In genomic region chr3:186588619-186589018, GRCh38 we compare ENCODE assay signal across 13 cellular contexts. TPM values are rescaled to one million over a fixed set of nuclear protein-coding genes. Genes with fewer than 3 reads are reported as not detected.
A peak's percentile ranks its signal among the peaks of the same experiment; 100 is the strongest.
DNase-seq lines count a peak whose midpoint lies in the region; ATAC-seq, FAIRE-seq and TF ChIP-seq lines count a peak whose summit lies in the region.
"Had no signal": no experiment of that assay in that cellular context is flagged by ENCODE, and none has a peak within 500 bp of the region (broad histone marks: within the 10 kb centered on the region; RNA-seq: fewer than 3 reads in every experiment).

No MANE protein-coding gene starts in this region.

- no peaks in the 10 kb centered on the region for H4K20me1 ChIP-seq in K562 (replicated peaks; ENCODE audit: control insufficient read depth, insufficient read depth, low read length)
- H4K20me1 ChIP-seq: BLaER1 had no signal

- TF ChIP-seq CTCF in K562 (IDR thresholded peaks at IDR 0.05 in 2 of 3, conservative IDR thresholded peaks at IDR 0.05 in 1 of 3; ENCODE audit: insufficient read depth in 2 of 3, low read depth in 1 of 3, low read length in 3 of 3) (no peak), lower leg skin (IDR thresholded peaks at IDR 0.05) (no peak)

- H3K36me3 ChIP-seq in K562 (ENCODE audit: control insufficient read depth, insufficient read depth, low read length), result peaks cover 26% of the 10 kb centered on the region

- H3K27ac ChIP-seq in K562 (ENCODE audit: extremely low read depth, low read depth, low read length), result no peak overlapping the region
- H3K27ac ChIP-seq: BLaER1, upper lobe of right lung had no signal

- peaks cover 0 to 26% of the 10 kb centered on the region in 2 experiments; a peak in 3 of 5 replicates for H3K4me1 ChIP-seq in K562 (replicated peaks in 1 of 2; ENCODE audit: control insufficient read depth in 2 of 2, insufficient read depth in 2 of 2, low read length in 2 of 2)
- H3K4me1 ChIP-seq: BLaER1, upper lobe of right lung had no signal

- no peak overlapping the region; a peak in 1 of 4 replicates for H3K9ac ChIP-seq in K562 (ENCODE audit: insufficient read depth in 1 of 2, low read depth in 2 of 2, low read length in 2 of 2)
- H3K9ac ChIP-seq: BLaER1 had no signal

- H2AFZ ChIP-seq in K562 (ENCODE audit: low read depth, low read length), result no peak overlapping the region

- CTCF ChIA-PET in K562 (lab: Yijun Ruan, JAX; ENCODE audit: low intra/inter-chr PET ratio), result interaction anchor here (1.1 to 1.4 kb wide), 2 partner anchors 29 to 233 kb away, joined by 3 to 12 read pairs; no protein-coding TSS in a partner anchor

- no peaks in the 10 kb centered on the region for H3K27me3 ChIP-seq in K562 (ENCODE audit: control insufficient read depth in 2 of 2, insufficient read depth in 2 of 2, low read length in 2 of 2)
- H3K27me3 ChIP-seq: BLaER1, upper lobe of right lung had no signal

- in situ Hi-C loops in K562 (cut with MboI), result no loop called here

- H3K9me3 ChIP-seq in K562 (replicated peaks; ENCODE audit: control insufficient read depth, insufficient read depth, low read depth, low read length), result no peaks in the 10 kb centered on the region
- H3K9me3 ChIP-seq: BLaER1, upper lobe of right lung had no signal

- no peak overlapping the region for H3K4me2 ChIP-seq in K562 (ENCODE audit: insufficient read depth, low read length)
- H3K4me2 ChIP-seq: BLaER1 had no signal

- BruUV-seq in K562 (replicated peaks; lab: Mats Ljungman, UMichigan), result no TSS peak

- no peaks in the 10 kb centered on the region for H3K79me2 ChIP-seq in K562 (ENCODE audit: control insufficient read depth, insufficient read depth, low read length)

- DNase-seq in H54 (ENCODE audit: insufficient read length, low spot score) (no peak), K562 (ENCODE audit: extremely low read depth in 1 of 4, low spot score in 3 of 4) (peak in 3 of 4 experiments; percentile 17 to 45 (median 38)), lower leg skin (ENCODE audit: low spot score in 2 of 2) (no peak)
- DNase-seq: retina, RPMI8226, upper lobe of right lung had no signal

- POLR2A ChIA-PET in K562 (lab: Yijun Ruan, JAX), result interaction anchor here (0.6 to 3.8 kb wide), 6 partner anchors 8 to 197 kb away, joined by 3 to 23 read pairs (median 4); partner anchors contain the start of gene EIF4A2

- no peak for TF ChIP-seq POLR2A in H54 (IDR thresholded peaks at IDR 0.05; ENCODE audit: low read depth, low read length)
- TF ChIP-seq POLR2A in K562 (conservative IDR thresholded peaks at IDR 0.05), result no peak
- no peak for TF ChIP-seq POLR2A in lower leg skin (IDR thresholded peaks at IDR 0.05)

- WGBS in K562 (ENCODE audit: insufficient coverage, low coverage, missing lambda C conversion rate), result 0% methylated on average over 2 of the region's 2 CpGs
- 44 to 53% methylated on average over 2 of the region's 2 CpGs for WGBS in lower leg skin, 2 donors

- intact Hi-C loops in K562 (cut with micrococcal nuclease), result loop anchor here (1.0 to 10.0 kb wide), 3 partner anchors 21 to 236 kb away; no protein-coding TSS in a partner anchor
- intact Hi-C loops in lower leg skin (cut with DNase I; ENCODE audit: low total_unique reads), result no loop called here

- FAIRE-seq in H54 (lab: Jason Lieb, UNC) (peak; percentile 72), K562 (lab: Jason Lieb, UNC) (no peak)

- TF ChIP-seq EP300 in K562 (IDR thresholded peaks at IDR 0.05; ENCODE audit: low read length), result no peak

- ATAC-seq in K562 (peak; percentile 32; the same call in 2 of the 3 replicates), HG02981 (IDR thresholded peaks at IDR 0.05; ENCODE audit: unreplicated experiment) (no peak)
- ATAC-seq: upper lobe of right lung had no signal

- H3K4me3 ChIP-seq in K562 (no peak overlapping the region), lower leg skin (ENCODE audit: low read depth, poor library complexity, severe bottlenecking) (no peak overlapping the region)
- H3K4me3 ChIP-seq: BLaER1, upper lobe of right lung had no signal

- H3K9me1 ChIP-seq in K562 (ENCODE audit: control insufficient read depth, insufficient read depth, low read length), result no peaks in the 10 kb centered on the region

- TF ChIP-seq RAD21 in K562 (CRISPR knock-in tag; conservative IDR thresholded peaks at IDR 0.05 in 1 of 2, IDR thresholded peaks at IDR 0.05 in 1 of 2), result no peak

RNA-seq across cellular contexts. Expression of gene DNAJB11, which starts 18.1 kb away (rescaled TPM):
- 67.7 and 181 TPM in 2 replicates for total RNA-seq in K562 (2011; cell fraction: chromatin; rRNA removed; ENCODE audit: low replicate concordance)
- 41.2 and 54.1 TPM in 2 replicates for total RNA-seq in K562 (2011; cell fraction: nucleolus; rRNA removed)
- 96.7 and 127 TPM in 2 replicates for total RNA-seq in K562 (2011; cell fraction: nucleoplasm; rRNA removed)
- 68.1 and 71.4 TPM in 2 replicates for total RNA-seq in K562 (2014; rRNA removed)
- total RNA-seq in K562 (2014; rRNA removed; fragmentation: Illumina TruSeq; extraction: Trizol), result 63.8 and 65.7 TPM in 2 replicates
- 67.1 and 67.7 TPM in 2 replicates for total RNA-seq in K562 (2015; rRNA removed; fragmentation: Illumina TruSeq; extraction: Trizol)
- total RNA-seq in K562 (2021), result 44.4 and 49.3 TPM in 2 replicates
- polyA plus RNA-seq in K562 (2011; rRNA removed), result 29.9 and 40.1 TPM in 2 replicates
- polyA plus RNA-seq in K562 (2011; cell fraction: cytosol; rRNA removed), result 9.7 and 18.6 TPM in 2 replicates
- polyA plus RNA-seq in K562 (2011; cell fraction: nucleus; rRNA removed), result 30.8 and 40.9 TPM in 2 replicates
- 62.1 and 74.3 TPM in 2 replicates for polyA plus RNA-seq in K562 (2012)
- 48.7 and 63.9 TPM in 2 replicates for polyA plus RNA-seq in K562 (2014; fragmentation: Illumina TruSeq; extraction: Trizol)
- polyA plus RNA-seq in K562 (2014; fragmentation: Nextera tagmentation; extraction: Ambion mirVana), result 10 to 100 TPM; 14.8 to 16.7 TPM
- 74.7 and 77.0 TPM in 2 replicates for polyA plus RNA-seq in K562 (2014; rRNA removed)
- 31.1 and 34.9 TPM in 2 replicates for polyA minus RNA-seq in K562 (2011; rRNA and poly(A)+ RNA removed)
- polyA minus RNA-seq in K562 (2011; cell fraction: cytosol; rRNA and poly(A)+ RNA removed), result 15.9 and 17.4 TPM in 2 replicates
- polyA minus RNA-seq in K562 (2011; cell fraction: nucleus; rRNA and poly(A)+ RNA removed), result 25.2 and 45.9 TPM in 2 replicates
- total RNA-seq in lower leg skin, result 10 to 100 TPM; 24.7 to 32.1 (median 26.4) TPM

RNA-seq across cellular contexts. Expression of gene TBCCD1, which starts 21.5 kb away (rescaled TPM):
- 37.8 and 39.7 TPM in 2 replicates for total RNA-seq in K562 (2011; cell fraction: chromatin; rRNA removed; ENCODE audit: low replicate concordance)
- 15.2 and 19.1 TPM in 2 replicates for total RNA-seq in K562 (2011; cell fraction: nucleolus; rRNA removed)
- 20.8 and 22.1 TPM in 2 replicates for total RNA-seq in K562 (2011; cell fraction: nucleoplasm; rRNA removed)
- 17.7 and 22.7 TPM in 2 replicates for total RNA-seq in K562 (2014; rRNA removed)
- 26.2 and 26.8 TPM in 2 replicates for total RNA-seq in K562 (2014; rRNA removed; fragmentation: Illumina TruSeq; extraction: Trizol)
- total RNA-seq in K562 (2015; rRNA removed; fragmentation: Illumina TruSeq; extraction: Trizol), result 21.1 and 21.2 TPM in 2 replicates
- total RNA-seq in K562 (2021), result 18.4 and 20.9 TPM in 2 replicates
- 26.0 and 31.1 TPM in 2 replicates for polyA plus RNA-seq in K562 (2011; rRNA removed)
- polyA plus RNA-seq in K562 (2011; cell fraction: cytosol; rRNA removed), result 22.3 and 24.5 TPM in 2 replicates
- polyA plus RNA-seq in K562 (2011; cell fraction: nucleus; rRNA removed), result 25.8 and 29.2 TPM in 2 replicates
- 12.0 and 15.4 TPM in 2 replicates for polyA plus RNA-seq in K562 (2012)
- 18.4 and 22.2 TPM in 2 replicates for polyA plus RNA-seq in K562 (2014; fragmentation: Illumina TruSeq; extraction: Trizol)
- polyA plus RNA-seq in K562 (2014; fragmentation: Nextera tagmentation; extraction: Ambion mirVana), result 10 to 100 TPM; 18.9 to 21.4 TPM
- polyA plus RNA-seq in K562 (2014; rRNA removed), result 16.2 and 17.9 TPM in 2 replicates
- polyA minus RNA-seq in K562 (2011; rRNA and poly(A)+ RNA removed), result 37.0 and 46.7 TPM in 2 replicates
- 10.2 and 16.4 TPM in 2 replicates for polyA minus RNA-seq in K562 (2011; cell fraction: cytosol; rRNA and poly(A)+ RNA removed)
- polyA minus RNA-seq in K562 (2011; cell fraction: nucleus; rRNA and poly(A)+ RNA removed), result 14.7 and 22.3 TPM in 2 replicates
- total RNA-seq in lower leg skin, result 10 to 100 TPM in 3 of 4 donors, 1 to 10 TPM in 1; 9.7 to 17.7 (median 14.6) TPM

RNA-seq across cellular contexts. Expression of gene AHSG, which starts 24.2 kb away (rescaled TPM):
- not detected in 2 replicates for total RNA-seq in K562 (2011; cell fraction: chromatin; rRNA removed; ENCODE audit: low replicate concordance)
- not detected in 2 replicates for total RNA-seq in K562 (2011; cell fraction: nucleolus; rRNA removed)
- not detected in 2 replicates for total RNA-seq in K562 (2011; cell fraction: nucleoplasm; rRNA removed)
- not detected in 2 replicates for total RNA-seq in K562 (2014; rRNA removed)
- total RNA-seq in K562 (2014; rRNA removed; fragmentation: Illumina TruSeq; extraction: Trizol), result not detected in 2 replicates
- total RNA-seq in K562 (2015; rRNA removed; fragmentation: Illumina TruSeq; extraction: Trizol), result not detected in 2 replicates
- total RNA-seq in K562 (2021), result 0.69 and 1.2 TPM in 2 replicates
- not detected in 2 replicates for polyA plus RNA-seq in K562 (2011; rRNA removed)
- not detected in 2 replicates for polyA plus RNA-seq in K562 (2011; cell fraction: cytosol; rRNA removed)
- polyA plus RNA-seq in K562 (2011; cell fraction: nucleus; rRNA removed), result 0.14 TPM in 1 of 2 replicates, not detected in the other
- 0.06 TPM in 1 of 2 replicates, not detected in the other for polyA plus RNA-seq in K562 (2012)
- polyA plus RNA-seq in K562 (2014; fragmentation: Illumina TruSeq; extraction: Trizol), result not detected in 2 replicates
- polyA plus RNA-seq in K562 (2014; fragmentation: Nextera tagmentation; extraction: Ambion mirVana), result not detected
- not detected in 2 replicates for polyA plus RNA-seq in K562 (2014; rRNA removed)
- not detected in 2 replicates for polyA minus RNA-seq in K562 (2011; rRNA and poly(A)+ RNA removed)
- 27.8 TPM in 1 of 2 replicates, not detected in the other for polyA minus RNA-seq in K562 (2011; cell fraction: cytosol; rRNA and poly(A)+ RNA removed)
- polyA minus RNA-seq in K562 (2011; cell fraction: nucleus; rRNA and poly(A)+ RNA removed), result not detected in 2 replicates
- total RNA-seq in lower leg skin, result under 1 TPM in 1 of 4 donors, not detected in 3; 0.36 TPM
- total RNA-seq: dermis blood vessel endothelial cell, glomerular endothelial cell, LHCN-M2, mesenteric fat pad, upper lobe of right lung had no signal

RNA-seq across cellular contexts. Expression of gene CRYGS, which starts 44.4 kb away (rescaled TPM):
- 11.2 and 13.2 TPM in 2 replicates for total RNA-seq in K562 (2011; cell fraction: chromatin; rRNA removed; ENCODE audit: low replicate concordance)
- total RNA-seq in K562 (2011; cell fraction: nucleolus; rRNA removed), result 5.3 and 6.4 TPM in 2 replicates
- 6.7 and 10.9 TPM in 2 replicates for total RNA-seq in K562 (2011; cell fraction: nucleoplasm; rRNA removed)
- 2.1 and 3.8 TPM in 2 replicates for total RNA-seq in K562 (2014; rRNA removed)
- total RNA-seq in K562 (2014; rRNA removed; fragmentation: Illumina TruSeq; extraction: Trizol), result 2.0 and 2.4 TPM in 2 replicates
- total RNA-seq in K562 (2015; rRNA removed; fragmentation: Illumina TruSeq; extraction: Trizol), result 1.8 and 1.9 TPM in 2 replicates
- 1.5 and 1.6 TPM in 2 replicates for total RNA-seq in K562 (2021)
- polyA plus RNA-seq in K562 (2011; rRNA removed), result 3.5 and 5.5 TPM in 2 replicates
- 0.46 and 2.0 TPM in 2 replicates for polyA plus RNA-seq in K562 (2011; cell fraction: cytosol; rRNA removed)
- polyA plus RNA-seq in K562 (2011; cell fraction: nucleus; rRNA removed), result 21.0 and 26.9 TPM in 2 replicates
- polyA plus RNA-seq in K562 (2012), result 1.2 and 4.0 TPM in 2 replicates
- polyA plus RNA-seq in K562 (2014; fragmentation: Illumina TruSeq; extraction: Trizol), result 1.0 and 1.8 TPM in 2 replicates
- 1 to 10 TPM; 1.9 to 2.0 TPM for polyA plus RNA-seq in K562 (2014; fragmentation: Nextera tagmentation; extraction: Ambion mirVana)
- polyA plus RNA-seq in K562 (2014; rRNA removed), result 3.0 and 3.7 TPM in 2 replicates
- polyA minus RNA-seq in K562 (2011; rRNA and poly(A)+ RNA removed), result 3.3 and 4.4 TPM in 2 replicates
- 2.1 TPM in 1 of 2 replicates, not detected in the other for polyA minus RNA-seq in K562 (2011; cell fraction: cytosol; rRNA and poly(A)+ RNA removed)
- polyA minus RNA-seq in K562 (2011; cell fraction: nucleus; rRNA and poly(A)+ RNA removed), result 6.7 and 11.4 TPM in 2 replicates
- 1 to 10 TPM in 2 of 4 donors, under 1 TPM in 2; 0.42 to 2.3 (median 1.3) TPM for total RNA-seq in lower leg skin

RNA-seq across cellular contexts. Expression of gene FETUB, which starts 51.6 kb away (rescaled TPM):
- total RNA-seq in K562 (2011; cell fraction: chromatin; rRNA removed; ENCODE audit: low replicate concordance), result not detected in 2 replicates
- total RNA-seq in K562 (2011; cell fraction: nucleolus; rRNA removed), result not detected in 2 replicates
- not detected in 2 replicates for total RNA-seq in K562 (2011; cell fraction: nucleoplasm; rRNA removed)
- total RNA-seq in K562 (2014; rRNA removed) (not detected in 2 replicates), K562 (2014; rRNA removed; fragmentation: Illumina TruSeq; extraction: Trizol) (not detected in 2 replicates), K562 (2015; rRNA removed; fragmentation: Illumina TruSeq; extraction: Trizol) (not detected in 2 replicates), K562 (2021) (not detected in 2 replicates), lower leg skin (10 to 100 TPM in 2 of 4 donors, 1 to 10 TPM in 2; 4.0 to 13.5 (median 9.3) TPM)
- polyA plus RNA-seq in K562 (2011; rRNA removed) (not detected in 2 replicates), K562 (2014; fragmentation: Illumina TruSeq; extraction: Trizol) (not detected in 2 replicates), K562 (2014; fragmentation: Nextera tagmentation; extraction: Ambion mirVana) (not detected), K562 (2014; rRNA removed) (not detected in 2 replicates)
- polyA plus RNA-seq in K562 (2011; cell fraction: cytosol; rRNA removed), result not detected in 2 replicates
- polyA plus RNA-seq in K562 (2011; cell fraction: nucleus; rRNA removed), result not detected in 2 replicates
- not detected in 2 replicates for polyA plus RNA-seq in K562 (2012)
- polyA minus RNA-seq in K562 (2011; rRNA and poly(A)+ RNA removed), result not detected in 2 replicates
- polyA minus RNA-seq in K562 (2011; cell fraction: cytosol; rRNA and poly(A)+ RNA removed), result not detected in 2 replicates
- polyA minus RNA-seq in K562 (2011; cell fraction: nucleus; rRNA and poly(A)+ RNA removed), result not detected in 2 replicates
- total RNA-seq: dermis blood vessel endothelial cell, glomerular endothelial cell, mesenteric fat pad, upper lobe of right lung, WTC11 had no signal

Comparison
In these comparisons a context has a peak if more than half of its experiments do, and no peak if none do; other contexts are left out.
1. DNase-seq: peak in K562 (3 of 4); none in H54 (single experiment) and lower leg skin (0 of 2).